19 cellular contexts compared by ENCODE assay signal in genomic region chr6:119197271-119197670, GRCh38.
"Had no signal": no experiment of that assay in that cellular context is flagged by ENCODE, and none has a peak within 500 bp of the region (broad histone marks: within the 10 kb centered on the region; RNA-seq: fewer than 3 reads in every experiment).

No MANE protein-coding gene starts in this region.

- H3K4me3 Mint-ChIP-seq: activated CD4-positive, alpha-beta memory T cell treated with anti-CD3 and anti-CD28 coated beads for 36 hours; activated naive CD8-positive, alpha-beta T cell treated with anti-CD3 and anti-CD28 coated beads, Interleukin-2, amount 50 U/mL, for 24 hours; memory B cell; naive thymus-derived CD8-positive, alpha-beta T cell had no signal

- DNase-seq: activated CD4-positive, alpha-beta memory T cell treated with anti-CD3 and anti-CD28 coated beads for 36 hours; activated naive CD4-positive, alpha-beta T cell treated with Interleukin-2 at 50 U/mL for 16 hours; activated naive CD8-positive, alpha-beta T cell treated with anti-CD3 and anti-CD28 coated beads, Interleukin-2, amount 50 U/mL, for 24 hours; activated T-cell treated with anti-CD3 and anti-CD28 coated beads, Interleukin-2, amount 50 U/mL, for 1 hour; cerebellar nuclear complex; cortex of kidney; heart right ventricle; naive thymus-derived CD8-positive, alpha-beta T cell; stimulated activated CD4-positive, alpha-beta T cell treated with anti-CD3 and anti-CD28 coated beads, Interleukin-4, amount 100 ng/mL, for 1 hour; upper lobe of right lung; WERI-Rb-1 had no signal

- ATAC-seq: activated naive CD8-positive, alpha-beta T cell treated with anti-CD3 and anti-CD28 coated beads, Interleukin-2, amount 50 U/mL, for 24 hours; heart right ventricle; naive thymus-derived CD8-positive, alpha-beta T cell; sciatic nerve; upper lobe of right lung had no signal

- H3K27me3 Mint-ChIP-seq: activated CD4-positive, alpha-beta memory T cell treated with anti-CD3 and anti-CD28 coated beads for 36 hours; activated naive CD8-positive, alpha-beta T cell treated with anti-CD3 and anti-CD28 coated beads, Interleukin-2, amount 50 U/mL, for 24 hours; memory B cell; naive thymus-derived CD8-positive, alpha-beta T cell had no signal

- H3K9ac ChIP-seq: parathyroid adenoma had no signal

- H3K36me3 ChIP-seq: WERI-Rb-1 had no signal

- H3K4me2 ChIP-seq: smooth muscle cell had no signal

- H3K79me2 ChIP-seq: parathyroid adenoma had no signal

- H3K27ac Mint-ChIP-seq: activated CD4-positive, alpha-beta memory T cell treated with anti-CD3 and anti-CD28 coated beads for 36 hours; activated naive CD8-positive, alpha-beta T cell treated with anti-CD3 and anti-CD28 coated beads, Interleukin-2, amount 50 U/mL, for 24 hours; activated T-helper 2 cell treated with anti-CD3 and anti-CD28 coated beads, Interferon-gamma antibody, Interleukin-2, Interleukin-4, amounts not matched to agents 10 μg/mL and 5 μg/mL and 100 μg/mL, durations not matched to agents 14 hours and 24 hours and 36 hours; memory B cell; naive thymus-derived CD8-positive, alpha-beta T cell had no signal

- H3K4me1 Mint-ChIP-seq: activated naive CD8-positive, alpha-beta T cell treated with anti-CD3 and anti-CD28 coated beads, Interleukin-2, amount 50 U/mL, for 24 hours; memory B cell had no signal

- H3K9me3 ChIP-seq: ascending aorta, esophagus muscularis mucosa, heart right ventricle, neutrophil, upper lobe of right lung had no signal

- H3K4me3 ChIP-seq: ascending aorta, esophagus muscularis mucosa, heart right ventricle, smooth muscle cell, upper lobe of right lung had no signal

- H3K4me1 ChIP-seq: ascending aorta, heart right ventricle, upper lobe of right lung had no signal

- H3K9me3 Mint-ChIP-seq: activated CD4-positive, alpha-beta memory T cell treated with anti-CD3 and anti-CD28 coated beads for 36 hours; activated naive CD8-positive, alpha-beta T cell treated with anti-CD3 and anti-CD28 coated beads, Interleukin-2, amount 50 U/mL, for 24 hours; activated T-helper 2 cell treated with anti-CD3 and anti-CD28 coated beads, Interferon-gamma antibody, Interleukin-2, Interleukin-4, amounts not matched to agents 10 μg/mL and 5 μg/mL and 100 μg/mL, durations not matched to agents 14 hours and 24 hours and 36 hours; memory B cell; naive thymus-derived CD8-positive, alpha-beta T cell had no signal

- H3K27ac ChIP-seq: ascending aorta, esophagus muscularis mucosa, heart right ventricle, neutrophil, upper lobe of right lung, WERI-Rb-1 had no signal

- H3K27me3 ChIP-seq: ascending aorta, esophagus muscularis mucosa, heart right ventricle, neutrophil, upper lobe of right lung had no signal
